In the genomic region with DNA sequence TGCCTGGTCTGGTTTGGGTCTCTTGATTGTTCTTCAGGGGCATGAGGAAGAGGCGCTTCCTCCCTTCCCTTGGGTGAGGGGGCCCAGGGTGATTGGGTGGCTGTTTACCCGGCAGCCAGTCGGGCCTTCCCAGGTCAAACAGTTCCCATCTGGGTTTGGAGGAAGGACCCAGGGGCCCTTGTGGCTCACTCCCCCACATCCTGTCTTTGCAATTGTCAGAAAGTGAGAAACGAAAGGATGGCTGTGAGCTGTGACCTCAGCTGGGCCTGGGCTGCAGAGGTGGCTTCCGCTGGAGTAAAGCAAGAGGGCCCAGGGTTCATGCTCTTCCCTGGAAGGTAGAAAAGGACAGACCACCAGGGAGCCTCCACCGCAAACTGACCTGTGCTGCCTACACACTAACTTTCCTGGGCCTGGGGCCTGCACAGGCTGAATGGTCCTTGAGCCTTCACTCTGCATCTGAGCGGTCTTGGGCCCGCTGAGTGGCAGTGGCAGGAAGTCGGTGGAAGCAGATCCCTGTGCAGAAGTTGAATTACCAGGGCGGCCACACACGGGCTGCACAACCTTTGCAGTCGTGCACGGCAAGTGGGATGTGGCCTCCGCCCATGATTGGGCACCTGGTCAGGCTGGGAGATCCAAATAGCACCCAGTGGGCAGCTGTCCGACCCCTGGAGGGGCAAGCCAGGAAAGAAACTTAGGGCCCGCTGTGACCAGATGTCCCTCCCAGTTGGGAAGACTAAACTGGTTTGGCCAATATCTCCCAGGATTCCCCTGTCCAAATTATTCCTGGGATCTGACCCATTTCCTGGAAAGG, we compare ENCODE assay signal across 1 cellular context.
TF ChIP-seq lines count a peak whose summit lies in the region.

No MANE protein-coding gene starts in this region.

TF ChIP-seq in HepG2, 621 proteins besides CTCF, POLR2A, EP300 and RAD21 (continued from another document and continues in another):
- TF ChIP-seq, protein P1, sequence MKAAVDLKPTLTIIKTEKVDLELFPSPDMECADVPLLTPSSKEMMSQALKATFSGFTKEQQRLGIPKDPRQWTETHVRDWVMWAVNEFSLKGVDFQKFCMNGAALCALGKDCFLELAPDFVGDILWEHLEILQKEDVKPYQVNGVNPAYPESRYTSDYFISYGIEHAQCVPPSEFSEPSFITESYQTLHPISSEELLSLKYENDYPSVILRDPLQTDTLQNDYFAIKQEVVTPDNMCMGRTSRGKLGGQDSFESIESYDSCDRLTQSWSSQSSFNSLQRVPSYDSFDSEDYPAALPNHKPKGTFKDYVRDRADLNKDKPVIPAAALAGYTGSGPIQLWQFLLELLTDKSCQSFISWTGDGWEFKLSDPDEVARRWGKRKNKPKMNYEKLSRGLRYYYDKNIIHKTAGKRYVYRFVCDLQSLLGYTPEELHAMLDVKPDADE (CRISPR knock-in tag; IDR thresholded peaks at IDR 0.05), result no peak
- TF ChIP-seq U2AF1 (optimal IDR thresholded peaks at IDR 0.05; ENCODE audit: low read depth, low read length), result no peak
- no peak for TF ChIP-seq ZFP36 (IDR thresholded peaks at IDR 0.05; ENCODE audit: borderline replicate concordance, low read depth, low read length, partially characterized antibody)
- TF ChIP-seq GABPB1 (CRISPR knock-in tag; IDR thresholded peaks at IDR 0.05), result no peak
- no peak for TF ChIP-seq NBN (conservative IDR thresholded peaks at IDR 0.05)
- TF ChIP-seq, protein P2, sequence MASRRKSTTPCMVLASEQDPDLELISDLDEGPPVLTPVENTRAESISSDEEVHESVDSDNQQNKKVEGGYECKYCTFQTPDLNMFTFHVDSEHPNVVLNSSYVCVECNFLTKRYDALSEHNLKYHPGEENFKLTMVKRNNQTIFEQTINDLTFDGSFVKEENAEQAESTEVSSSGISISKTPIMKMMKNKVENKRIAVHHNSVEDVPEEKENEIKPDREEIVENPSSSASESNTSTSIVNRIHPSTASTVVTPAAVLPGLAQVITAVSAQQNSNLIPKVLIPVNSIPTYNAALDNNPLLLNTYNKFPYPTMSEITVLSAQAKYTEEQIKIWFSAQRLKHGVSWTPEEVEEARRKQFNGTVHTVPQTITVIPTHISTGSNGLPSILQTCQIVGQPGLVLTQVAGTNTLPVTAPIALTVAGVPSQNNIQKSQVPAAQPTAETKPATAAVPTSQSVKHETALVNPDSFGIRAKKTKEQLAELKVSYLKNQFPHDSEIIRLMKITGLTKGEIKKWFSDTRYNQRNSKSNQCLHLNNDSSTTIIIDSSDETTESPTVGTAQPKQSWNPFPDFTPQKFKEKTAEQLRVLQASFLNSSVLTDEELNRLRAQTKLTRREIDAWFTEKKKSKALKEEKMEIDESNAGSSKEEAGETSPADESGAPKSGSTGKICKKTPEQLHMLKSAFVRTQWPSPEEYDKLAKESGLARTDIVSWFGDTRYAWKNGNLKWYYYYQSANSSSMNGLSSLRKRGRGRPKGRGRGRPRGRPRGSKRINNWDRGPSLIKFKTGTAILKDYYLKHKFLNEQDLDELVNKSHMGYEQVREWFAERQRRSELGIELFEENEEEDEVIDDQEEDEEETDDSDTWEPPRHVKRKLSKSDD (CRISPR knock-in tag; IDR thresholded peaks at IDR 0.05; ENCODE audit: low read depth), result no peak
- no peak for TF ChIP-seq REL (CRISPR knock-in tag; conservative IDR thresholded peaks at IDR 0.05)
- no peak for TF ChIP-seq ZNF737 (CRISPR knock-in tag; IDR thresholded peaks at IDR 0.05; ENCODE audit: borderline replicate concordance)
- TF ChIP-seq ZZZ3 (CRISPR knock-in tag; IDR thresholded peaks at IDR 0.05; ENCODE audit: borderline replicate concordance), result no peak
- TF ChIP-seq, protein P3, sequence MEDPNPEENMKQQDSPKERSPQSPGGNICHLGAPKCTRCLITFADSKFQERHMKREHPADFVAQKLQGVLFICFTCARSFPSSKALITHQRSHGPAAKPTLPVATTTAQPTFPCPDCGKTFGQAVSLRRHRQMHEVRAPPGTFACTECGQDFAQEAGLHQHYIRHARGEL (CRISPR knock-in tag; IDR thresholded peaks at IDR 0.05), result no peak
- no peak for TF ChIP-seq ZNF274 (CRISPR knock-in tag; IDR thresholded peaks at IDR 0.05)
- TF ChIP-seq, protein P4, sequence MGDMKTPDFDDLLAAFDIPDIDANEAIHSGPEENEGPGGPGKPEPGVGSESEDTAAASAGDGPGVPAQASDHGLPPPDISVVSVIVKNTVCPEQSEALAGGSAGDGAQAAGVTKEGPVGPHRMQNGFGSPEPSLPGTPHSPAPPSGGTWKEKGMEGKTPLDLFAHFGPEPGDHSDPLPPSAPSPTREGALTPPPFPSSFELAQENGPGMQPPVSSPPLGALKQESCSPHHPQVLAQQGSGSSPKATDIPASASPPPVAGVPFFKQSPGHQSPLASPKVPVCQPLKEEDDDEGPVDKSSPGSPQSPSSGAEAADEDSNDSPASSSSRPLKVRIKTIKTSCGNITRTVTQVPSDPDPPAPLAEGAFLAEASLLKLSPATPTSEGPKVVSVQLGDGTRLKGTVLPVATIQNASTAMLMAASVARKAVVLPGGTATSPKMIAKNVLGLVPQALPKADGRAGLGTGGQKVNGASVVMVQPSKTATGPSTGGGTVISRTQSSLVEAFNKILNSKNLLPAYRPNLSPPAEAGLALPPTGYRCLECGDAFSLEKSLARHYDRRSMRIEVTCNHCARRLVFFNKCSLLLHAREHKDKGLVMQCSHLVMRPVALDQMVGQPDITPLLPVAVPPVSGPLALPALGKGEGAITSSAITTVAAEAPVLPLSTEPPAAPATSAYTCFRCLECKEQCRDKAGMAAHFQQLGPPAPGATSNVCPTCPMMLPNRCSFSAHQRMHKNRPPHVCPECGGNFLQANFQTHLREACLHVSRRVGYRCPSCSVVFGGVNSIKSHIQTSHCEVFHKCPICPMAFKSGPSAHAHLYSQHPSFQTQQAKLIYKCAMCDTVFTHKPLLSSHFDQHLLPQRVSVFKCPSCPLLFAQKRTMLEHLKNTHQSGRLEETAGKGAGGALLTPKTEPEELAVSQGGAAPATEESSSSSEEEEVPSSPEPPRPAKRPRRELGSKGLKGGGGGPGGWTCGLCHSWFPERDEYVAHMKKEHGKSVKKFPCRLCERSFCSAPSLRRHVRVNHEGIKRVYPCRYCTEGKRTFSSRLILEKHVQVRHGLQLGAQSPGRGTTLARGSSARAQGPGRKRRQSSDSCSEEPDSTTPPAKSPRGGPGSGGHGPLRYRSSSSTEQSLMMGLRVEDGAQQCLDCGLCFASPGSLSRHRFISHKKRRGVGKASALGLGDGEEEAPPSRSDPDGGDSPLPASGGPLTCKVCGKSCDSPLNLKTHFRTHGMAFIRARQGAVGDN (CRISPR knock-in tag; IDR thresholded peaks at IDR 0.05), result peak; percentile 46
- no peak for TF ChIP-seq SALL2 (CRISPR knock-in tag; IDR thresholded peaks at IDR 0.05)
- TF ChIP-seq, protein P5, sequence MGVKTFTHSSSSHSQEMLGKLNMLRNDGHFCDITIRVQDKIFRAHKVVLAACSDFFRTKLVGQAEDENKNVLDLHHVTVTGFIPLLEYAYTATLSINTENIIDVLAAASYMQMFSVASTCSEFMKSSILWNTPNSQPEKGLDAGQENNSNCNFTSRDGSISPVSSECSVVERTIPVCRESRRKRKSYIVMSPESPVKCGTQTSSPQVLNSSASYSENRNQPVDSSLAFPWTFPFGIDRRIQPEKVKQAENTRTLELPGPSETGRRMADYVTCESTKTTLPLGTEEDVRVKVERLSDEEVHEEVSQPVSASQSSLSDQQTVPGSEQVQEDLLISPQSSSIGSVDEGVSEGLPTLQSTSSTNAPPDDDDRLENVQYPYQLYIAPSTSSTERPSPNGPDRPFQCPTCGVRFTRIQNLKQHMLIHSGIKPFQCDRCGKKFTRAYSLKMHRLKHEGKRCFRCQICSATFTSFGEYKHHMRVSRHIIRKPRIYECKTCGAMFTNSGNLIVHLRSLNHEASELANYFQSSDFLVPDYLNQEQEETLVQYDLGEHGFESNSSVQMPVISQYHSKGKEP (CRISPR knock-in tag; IDR thresholded peaks at IDR 0.05), result no peak
- peak; percentile 82 for TF ChIP-seq POLR2G (IDR thresholded peaks at IDR 0.05; ENCODE audit: low read depth, low read length)
- peak; percentile 43; the same call in 1 of the 2 replicates for TF ChIP-seq ZFX (CRISPR knock-in tag; IDR thresholded peaks at IDR 0.05; ENCODE audit: low read depth)
- TF ChIP-seq ZNF451 (CRISPR knock-in tag; IDR thresholded peaks at IDR 0.05), result no peak
- TF ChIP-seq, protein P6, sequence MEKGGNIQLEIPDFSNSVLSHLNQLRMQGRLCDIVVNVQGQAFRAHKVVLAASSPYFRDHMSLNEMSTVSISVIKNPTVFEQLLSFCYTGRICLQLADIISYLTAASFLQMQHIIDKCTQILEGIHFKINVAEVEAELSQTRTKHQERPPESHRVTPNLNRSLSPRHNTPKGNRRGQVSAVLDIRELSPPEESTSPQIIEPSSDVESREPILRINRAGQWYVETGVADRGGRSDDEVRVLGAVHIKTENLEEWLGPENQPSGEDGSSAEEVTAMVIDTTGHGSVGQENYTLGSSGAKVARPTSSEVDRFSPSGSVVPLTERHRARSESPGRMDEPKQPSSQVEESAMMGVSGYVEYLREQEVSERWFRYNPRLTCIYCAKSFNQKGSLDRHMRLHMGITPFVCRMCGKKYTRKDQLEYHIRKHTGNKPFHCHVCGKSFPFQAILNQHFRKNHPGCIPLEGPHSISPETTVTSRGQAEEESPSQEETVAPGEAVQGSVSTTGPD (CRISPR knock-in tag; IDR thresholded peaks at IDR 0.05), result no peak
- TF ChIP-seq, protein P7, sequence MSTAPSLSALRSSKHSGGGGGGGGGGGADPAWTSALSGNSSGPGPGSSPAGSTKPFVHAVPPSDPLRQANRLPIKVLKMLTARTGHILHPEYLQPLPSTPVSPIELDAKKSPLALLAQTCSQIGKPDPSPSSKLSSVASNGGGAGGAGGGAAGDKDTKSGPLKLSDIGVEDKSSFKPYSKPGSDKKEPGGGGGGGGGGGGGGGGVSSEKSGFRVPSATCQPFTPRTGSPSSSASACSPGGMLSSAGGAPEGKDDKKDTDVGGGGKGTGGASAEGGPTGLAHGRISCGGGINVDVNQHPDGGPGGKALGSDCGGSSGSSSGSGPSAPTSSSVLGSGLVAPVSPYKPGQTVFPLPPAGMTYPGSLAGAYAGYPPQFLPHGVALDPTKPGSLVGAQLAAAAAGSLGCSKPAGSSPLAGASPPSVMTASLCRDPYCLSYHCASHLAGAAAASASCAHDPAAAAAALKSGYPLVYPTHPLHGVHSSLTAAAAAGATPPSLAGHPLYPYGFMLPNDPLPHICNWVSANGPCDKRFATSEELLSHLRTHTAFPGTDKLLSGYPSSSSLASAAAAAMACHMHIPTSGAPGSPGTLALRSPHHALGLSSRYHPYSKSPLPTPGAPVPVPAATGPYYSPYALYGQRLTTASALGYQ (CRISPR knock-in tag; IDR thresholded peaks at IDR 0.05), result no peak
- TF ChIP-seq ZNF816 (CRISPR knock-in tag; IDR thresholded peaks at IDR 0.05; ENCODE audit: borderline replicate concordance), result no peak
- TF ChIP-seq, protein P8, sequence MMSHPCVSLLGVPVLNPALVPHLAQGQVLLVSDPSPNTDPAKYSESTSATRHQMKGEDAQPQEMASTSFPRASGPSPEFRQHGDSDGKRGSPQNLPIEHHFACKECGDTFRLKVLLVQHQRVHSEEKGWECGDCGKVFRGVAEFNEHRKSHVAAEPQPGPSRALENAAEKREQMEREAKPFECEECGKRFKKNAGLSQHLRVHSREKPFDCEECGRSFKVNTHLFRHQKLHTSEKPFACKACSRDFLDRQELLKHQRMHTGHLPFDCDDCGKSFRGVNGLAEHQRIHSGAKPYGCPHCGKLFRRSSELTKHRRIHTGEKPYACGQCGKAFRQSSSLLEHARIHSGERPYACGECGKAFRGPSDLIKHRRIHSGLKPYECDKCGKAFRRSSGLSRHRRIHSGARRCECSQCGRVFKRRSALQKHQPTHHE (CRISPR knock-in tag; IDR thresholded peaks at IDR 0.05; ENCODE audit: borderline replicate concordance), result no peak
- no peak for TF ChIP-seq NR2F6 (IDR thresholded peaks at IDR 0.05)
- no peak for TF ChIP-seq NR2F6 (CRISPR knock-in tag; IDR thresholded peaks at IDR 0.05)
- no peak for TF ChIP-seq RCOR2 (CRISPR knock-in tag; IDR thresholded peaks at IDR 0.05)
- no peak for TF ChIP-seq ZNF747 (CRISPR knock-in tag; IDR thresholded peaks at IDR 0.05; ENCODE audit: borderline replicate concordance)
- TF ChIP-seq, protein P9, sequence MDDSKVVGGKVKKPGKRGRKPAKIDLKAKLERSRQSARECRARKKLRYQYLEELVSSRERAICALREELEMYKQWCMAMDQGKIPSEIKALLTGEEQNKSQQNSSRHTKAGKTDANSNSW (CRISPR knock-in tag; IDR thresholded peaks at IDR 0.05; ENCODE audit: borderline replicate concordance), result no peak
- no peak for TF ChIP-seq SP2 (CRISPR knock-in tag; IDR thresholded peaks at IDR 0.05)
- TF ChIP-seq, protein P10, sequence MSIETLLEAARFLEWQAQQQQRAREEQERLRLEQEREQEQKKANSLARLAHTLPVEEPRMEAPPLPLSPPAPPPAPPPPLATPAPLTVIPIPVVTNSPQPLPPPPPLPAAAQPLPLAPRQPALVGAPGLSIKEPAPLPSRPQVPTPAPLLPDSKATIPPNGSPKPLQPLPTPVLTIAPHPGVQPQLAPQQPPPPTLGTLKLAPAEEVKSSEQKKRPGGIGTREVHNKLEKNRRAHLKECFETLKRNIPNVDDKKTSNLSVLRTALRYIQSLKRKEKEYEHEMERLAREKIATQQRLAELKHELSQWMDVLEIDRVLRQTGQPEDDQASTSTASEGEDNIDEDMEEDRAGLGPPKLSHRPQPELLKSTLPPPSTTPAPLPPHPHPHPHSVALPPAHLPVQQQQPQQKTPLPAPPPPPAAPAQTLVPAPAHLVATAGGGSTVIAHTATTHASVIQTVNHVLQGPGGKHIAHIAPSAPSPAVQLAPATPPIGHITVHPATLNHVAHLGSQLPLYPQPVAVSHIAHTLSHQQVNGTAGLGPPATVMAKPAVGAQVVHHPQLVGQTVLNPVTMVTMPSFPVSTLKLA (IDR thresholded peaks at IDR 0.05), result no peak
- TF ChIP-seq, protein P11, sequence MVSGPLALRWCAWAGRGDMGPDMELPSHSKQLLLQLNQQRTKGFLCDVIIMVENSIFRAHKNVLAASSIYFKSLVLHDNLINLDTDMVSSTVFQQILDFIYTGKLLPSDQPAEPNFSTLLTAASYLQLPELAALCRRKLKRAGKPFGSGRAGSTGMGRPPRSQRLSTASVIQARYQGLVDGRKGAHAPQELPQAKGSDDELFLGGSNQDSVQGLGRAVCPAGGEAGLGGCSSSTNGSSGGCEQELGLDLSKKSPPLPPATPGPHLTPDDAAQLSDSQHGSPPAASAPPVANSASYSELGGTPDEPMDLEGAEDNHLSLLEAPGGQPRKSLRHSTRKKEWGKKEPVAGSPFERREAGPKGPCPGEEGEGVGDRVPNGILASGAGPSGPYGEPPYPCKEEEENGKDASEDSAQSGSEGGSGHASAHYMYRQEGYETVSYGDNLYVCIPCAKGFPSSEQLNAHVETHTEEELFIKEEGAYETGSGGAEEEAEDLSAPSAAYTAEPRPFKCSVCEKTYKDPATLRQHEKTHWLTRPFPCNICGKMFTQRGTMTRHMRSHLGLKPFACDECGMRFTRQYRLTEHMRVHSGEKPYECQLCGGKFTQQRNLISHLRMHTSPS (CRISPR knock-in tag; IDR thresholded peaks at IDR 0.05; ENCODE audit: low read depth), result 0 out of 2 replicates have a peak, but pooled peaks have one; percentile 24
- TF ChIP-seq ZNF232 (CRISPR knock-in tag; IDR thresholded peaks at IDR 0.05; ENCODE audit: borderline replicate concordance), result no peak
- 0 out of 2 replicates have a peak, but pooled peaks have one; percentile 41 for TF ChIP-seq ONECUT2 (CRISPR knock-in tag; IDR thresholded peaks at IDR 0.05)
- no peak for TF ChIP-seq DNMT3B (CRISPR knock-in tag; conservative IDR thresholded peaks at IDR 0.05)
- TF ChIP-seq, protein P12, sequence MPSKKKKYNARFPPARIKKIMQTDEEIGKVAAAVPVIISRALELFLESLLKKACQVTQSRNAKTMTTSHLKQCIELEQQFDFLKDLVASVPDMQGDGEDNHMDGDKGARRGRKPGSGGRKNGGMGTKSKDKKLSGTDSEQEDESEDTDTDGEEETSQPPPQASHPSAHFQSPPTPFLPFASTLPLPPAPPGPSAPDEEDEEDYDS (CRISPR knock-in tag; IDR thresholded peaks at IDR 0.05), result no peak
- no peak for TF ChIP-seq RXRA (CRISPR knock-in tag; IDR thresholded peaks at IDR 0.05)
- TF ChIP-seq NFATC3 (CRISPR knock-in tag; IDR thresholded peaks at IDR 0.05), result no peak
